Comparison of ENCODE assay signal across 23 cellular contexts in genomic region chr5:109250533-109251329, GRCh38.
"Had no signal": no experiment of that assay in that cellular context is flagged by ENCODE, and none has a peak within 500 bp of the region (broad histone marks: within the 10 kb centered on the region; RNA-seq: fewer than 3 reads in every experiment).

No MANE protein-coding gene starts in this region.

- H3K27ac Mint-ChIP-seq: activated CD8-positive, alpha-beta T cell treated with anti-CD3 and anti-CD28 coated beads for 36 hours; activated naive CD8-positive, alpha-beta T cell treated with anti-CD3 and anti-CD28 coated beads, Interleukin-2, amount 50 U/mL, for 24 hours; brain had no signal

- ATAC-seq: activated CD8-positive, alpha-beta T cell treated with anti-CD3 and anti-CD28 coated beads for 36 hours; activated naive CD4-positive, alpha-beta T cell treated with anti-CD3 and anti-CD28 coated beads, Interleukin-2, amount 50 U/mL, for 72 hours; activated naive CD8-positive, alpha-beta T cell treated with anti-CD3 and anti-CD28 coated beads, Interleukin-2, amount 50 U/mL, for 24 hours had no signal

- H3K4me1 ChIP-seq: ascending aorta had no signal

- DNase-seq: activated CD4-positive, alpha-beta T cell treated with anti-CD3 and anti-CD28 coated beads for 4 hours; activated CD8-positive, alpha-beta memory T cell treated with anti-CD3 and anti-CD28 coated beads, Interleukin-2, amount 50 U/mL, for 4 hours; activated CD8-positive, alpha-beta T cell treated with anti-CD3 and anti-CD28 coated beads for 36 hours; activated naive CD4-positive, alpha-beta T cell treated with Interleukin-2 at 50 U/mL for 16 hours; activated naive CD8-positive, alpha-beta T cell treated with anti-CD3 and anti-CD28 coated beads, Interleukin-2, amount 50 U/mL, for 24 hours; amniotic stem cell; Kasumi-1; KBM-7; NCI-H1105 treated with DMSO at 0.1 percent for 48 hours; NCI-H1436 treated with DMSO at 0.1 percent for 48 hours; NCI-H187; NCI-H2081; NCI-H446; NCI-H526 treated with DMSO at 0.1 percent for 48 hours; NCI-H82; SIG-M5; T-helper 1 cell had no signal

- H3K4me3 Mint-ChIP-seq: activated CD8-positive, alpha-beta T cell treated with anti-CD3 and anti-CD28 coated beads for 36 hours; activated naive CD8-positive, alpha-beta T cell treated with anti-CD3 and anti-CD28 coated beads, Interleukin-2, amount 50 U/mL, for 24 hours; brain; central memory CD8-positive, alpha-beta T cell had no signal

- H3K36me3 ChIP-seq: ascending aorta had no signal

- H3K4me3 ChIP-seq: ascending aorta, SK-N-MC had no signal

- H3K27me3 Mint-ChIP-seq: activated CD8-positive, alpha-beta T cell treated with anti-CD3 and anti-CD28 coated beads for 36 hours; activated naive CD8-positive, alpha-beta T cell treated with anti-CD3 and anti-CD28 coated beads, Interleukin-2, amount 50 U/mL, for 24 hours; central memory CD8-positive, alpha-beta T cell had no signal

- H3K27me3 ChIP-seq: ascending aorta had no signal

- H3K4me1 Mint-ChIP-seq: activated naive CD8-positive, alpha-beta T cell treated with anti-CD3 and anti-CD28 coated beads, Interleukin-2, amount 50 U/mL, for 24 hours; central memory CD8-positive, alpha-beta T cell had no signal

- H3K27ac ChIP-seq: ascending aorta, SK-N-MC, VCaP had no signal
